In genomic region chr20:54922096-54922495, GRCh38 we compare ENCODE assay signal across 8 cellular contexts.
"Had no signal": no experiment of that assay in that cellular context is flagged by ENCODE, and none has a peak within 500 bp of the region (broad histone marks: within the 10 kb centered on the region; RNA-seq: fewer than 3 reads in every experiment).

No MANE protein-coding gene starts in this region.

- H3K4me3 ChIP-seq: GM12878 had no signal

- FAIRE-seq: G401.6, GM12878, GM12891, GM12892, GM18507, GM19239 had no signal

- ATAC-seq: GM12878 had no signal

- DNase-seq: GDM1, GF-D8 had no signal
